Comparison of ENCODE assay signal across 8 cellular contexts in genomic region chr1:209627349-209628196, GRCh38. TPM values are rescaled to one million over a fixed set of nuclear protein-coding genes. Genes with fewer than 3 reads are reported as not detected.
DNase-seq lines count a peak whose midpoint lies in the region; ATAC-seq and TF ChIP-seq lines count a peak whose summit lies in the region.

No MANE protein-coding gene starts in this region.

- no peak overlapping the region for H3K4me3 ChIP-seq in GM12864 (ENCODE audit: low read depth, low read length)
- H3K4me3 ChIP-seq in HEK293 (ENCODE audit: low read depth, low read length), result no peak overlapping the region
- no peak overlapping the region for H3K4me3 ChIP-seq in SU-DHL-6 (ENCODE audit: insufficient read depth, low read length, poor library complexity, severe bottlenecking)
- H3K4me3 ChIP-seq in heart left ventricle, result peak overlapping the region in 2 of 12 donors; percentile 7 to 38

- no peak overlapping the region for H3K27ac ChIP-seq in HEK293 (ENCODE audit: extremely low read depth, low read depth, low read length)
- no peak overlapping the region for H3K27ac ChIP-seq in SU-DHL-6 (ENCODE audit: low read depth, low read length)
- peak overlapping the region in 5 of 12 donors; percentile 4 to 55 (median 51) for H3K27ac ChIP-seq in heart left ventricle

- TF ChIP-seq POLR2A in heart left ventricle (IDR thresholded peaks at IDR 0.05), result no peak

- peak; percentile 29 to 77 (median 72) for ATAC-seq in heart left ventricle

- TF ChIP-seq CTCF in GM12864 (IDR thresholded peaks at IDR 0.05; ENCODE audit: low read depth, low read length, missing control alignments) (peak; percentile 99), HEK293 (tag by site-specific recombination; IDR thresholded peaks at IDR 0.05) (peak; percentile 90), SU-DHL-6 (IDR thresholded peaks at IDR 0.05; ENCODE audit: insufficient read depth, low read length, poor library complexity, severe bottlenecking) (peak; percentile 83), heart left ventricle (IDR thresholded peaks at IDR 0.05) (peak; percentile 95 to 99 (median 97))

- H3K9me3 ChIP-seq in HEK293 (ENCODE audit: control insufficient read depth, insufficient read depth, low read depth, low read length), result no peaks in the 10 kb centered on the region
- H3K9me3 ChIP-seq in SU-DHL-6 (ENCODE audit: insufficient read depth, low read length), result no peaks in the 10 kb centered on the region
- H3K9me3 ChIP-seq in heart left ventricle, result no peaks in the 10 kb centered on the region

- H3K79me2 ChIP-seq in SU-DHL-6 (ENCODE audit: insufficient read depth, low read length), result no peaks in the 10 kb centered on the region

- no peaks in the 10 kb centered on the region for H3K36me3 ChIP-seq in HEK293 (ENCODE audit: control insufficient read depth in 2 of 2, insufficient read depth in 1 of 2, low read length in 2 of 2)
- no peaks in the 10 kb centered on the region for H3K36me3 ChIP-seq in SU-DHL-6 (ENCODE audit: low read length)
- H3K36me3 ChIP-seq in heart left ventricle, result no peaks in the 10 kb centered on the region

- WGBS in heart left ventricle, 4 donors, result 36 to 80% (median 46%) methylated on average over 1 to 29 of the region's 29 CpGs

- H3F3A ChIP-seq in SU-DHL-6 (ENCODE audit: insufficient read depth), result no peaks in the 10 kb centered on the region

- H3K4me1 ChIP-seq in HEK293 (ENCODE audit: control insufficient read depth, insufficient read depth, low read length) (no peaks in the 10 kb centered on the region), heart left ventricle (peaks cover 0 to 55% (median 37%) of the 10 kb centered on the region in 12 donors)

- intact Hi-C loops in heart left ventricle (cut with DNase I), result loop anchor here (1.0 to 10.0 kb wide), 11 partner anchors 23 to 120 kb away; partner anchors contain the start of gene G0S2 (in 1 of the 10)

- no peaks in the 10 kb centered on the region for H4K20me1 ChIP-seq in SU-DHL-6 (ENCODE audit: low read depth, low read length)

- H3K9me2 ChIP-seq in SU-DHL-6 (replicated peaks; ENCODE audit: insufficient read depth, low read length), result no peaks in the 10 kb centered on the region

- DNase-seq in GM12864 (ENCODE audit: low read depth) (peak; percentile 22), NCI-H1048 (lab: John Stamatoyannopoulos, UW) (peak; percentile 55), heart left ventricle (peak; percentile 78 to 88 (median 81)), putamen (ENCODE audit: low spot score) (peak; percentile 78), GF-D8 (lab: John Stamatoyannopoulos, UW) (no peak)
- peak; percentile 66 for DNase-seq in activated naive CD8-positive, alpha-beta T cell treated with anti-CD3 and anti-CD28 coated beads, Interleukin-2, amount 50 U/mL, for 16 hours (ENCODE audit: low read depth, low spot score)

- POLR2A ChIA-PET in HEK293 (lab: Yijun Ruan, JAX), result no interaction called here

- CTCF ChIA-PET in HEK293 (lab: Yijun Ruan, JAX), result interaction anchor here (0.6 to 3.7 kb wide), 33 partner anchors 8 to 232 kb away, joined by 3 to 16 read pairs (median 5); partner anchors contain the start of genes CAMK1G and LAMB3

- H2AFZ ChIP-seq in SU-DHL-6 (ENCODE audit: low read depth, low read length, severe bottlenecking), result no peak overlapping the region

- H3K4me2 ChIP-seq in SU-DHL-6 (ENCODE audit: low read depth, low read length, poor library complexity, severe bottlenecking), result no peak overlapping the region

- H3K9ac ChIP-seq in SU-DHL-6 (ENCODE audit: low read length), result no peak overlapping the region

- H3K27me3 ChIP-seq in SU-DHL-6 (ENCODE audit: low read length) (no peaks in the 10 kb centered on the region), heart left ventricle (no peaks in the 10 kb centered on the region)

TF ChIP-seq in HEK293, 187 proteins besides CTCF, POLR2A, EP300 and RAD21 (continues in another document):
- no peak for TF ChIP-seq ZNF558 (tag by site-specific recombination; IDR thresholded peaks at IDR 0.05)
- 0 out of 2 replicates have a peak, but pooled peaks have one; percentile 8 for TF ChIP-seq ZFHX2 (tag by site-specific recombination; conservative IDR thresholded peaks at IDR 0.05)
- TF ChIP-seq PRDM1 (tag by site-specific recombination; IDR thresholded peaks at IDR 0.05), result no peak
- TF ChIP-seq GLIS2 (tag by site-specific recombination; IDR thresholded peaks at IDR 0.05), result peak; percentile 68
- TF ChIP-seq ZNF660 (tag by site-specific recombination; IDR thresholded peaks at IDR 0.05), result peak; percentile 44; the same call in 1 of the 2 replicates
- peak; percentile 49 for TF ChIP-seq GLIS1 (tag by site-specific recombination; IDR thresholded peaks at IDR 0.05)
- TF ChIP-seq ZIC2 (tag by site-specific recombination; IDR thresholded peaks at IDR 0.05), result peak; percentile 82
- TF ChIP-seq EGR2 (tag by site-specific recombination; IDR thresholded peaks at IDR 0.05; ENCODE audit: low read depth), result 0 out of 2 replicates have a peak, but pooled peaks have one; percentile 6
- TF ChIP-seq ZNF184 (tag by site-specific recombination; IDR thresholded peaks at IDR 0.05), result no peak
- peak; percentile 57 for TF ChIP-seq ZNF335 (tag by site-specific recombination; conservative IDR thresholded peaks at IDR 0.05)
- TF ChIP-seq ZNF747 (tag by site-specific recombination; IDR thresholded peaks at IDR 0.05), result no peak
- TF ChIP-seq KLF17 (tag by site-specific recombination; IDR thresholded peaks at IDR 0.05), result peak; percentile 62; the same call in 1 of the 2 replicates
- TF ChIP-seq ZNF600 (tag by site-specific recombination; IDR thresholded peaks at IDR 0.05), result peak; percentile 41; the same call in 1 of the 2 replicates
- TF ChIP-seq ZNF654 (tag by site-specific recombination; IDR thresholded peaks at IDR 0.05; ENCODE audit: low read depth), result peak; percentile 70
- TF ChIP-seq ZNF114 (tag by site-specific recombination; IDR thresholded peaks at IDR 0.05), result no peak
- TF ChIP-seq, protein P1, sequence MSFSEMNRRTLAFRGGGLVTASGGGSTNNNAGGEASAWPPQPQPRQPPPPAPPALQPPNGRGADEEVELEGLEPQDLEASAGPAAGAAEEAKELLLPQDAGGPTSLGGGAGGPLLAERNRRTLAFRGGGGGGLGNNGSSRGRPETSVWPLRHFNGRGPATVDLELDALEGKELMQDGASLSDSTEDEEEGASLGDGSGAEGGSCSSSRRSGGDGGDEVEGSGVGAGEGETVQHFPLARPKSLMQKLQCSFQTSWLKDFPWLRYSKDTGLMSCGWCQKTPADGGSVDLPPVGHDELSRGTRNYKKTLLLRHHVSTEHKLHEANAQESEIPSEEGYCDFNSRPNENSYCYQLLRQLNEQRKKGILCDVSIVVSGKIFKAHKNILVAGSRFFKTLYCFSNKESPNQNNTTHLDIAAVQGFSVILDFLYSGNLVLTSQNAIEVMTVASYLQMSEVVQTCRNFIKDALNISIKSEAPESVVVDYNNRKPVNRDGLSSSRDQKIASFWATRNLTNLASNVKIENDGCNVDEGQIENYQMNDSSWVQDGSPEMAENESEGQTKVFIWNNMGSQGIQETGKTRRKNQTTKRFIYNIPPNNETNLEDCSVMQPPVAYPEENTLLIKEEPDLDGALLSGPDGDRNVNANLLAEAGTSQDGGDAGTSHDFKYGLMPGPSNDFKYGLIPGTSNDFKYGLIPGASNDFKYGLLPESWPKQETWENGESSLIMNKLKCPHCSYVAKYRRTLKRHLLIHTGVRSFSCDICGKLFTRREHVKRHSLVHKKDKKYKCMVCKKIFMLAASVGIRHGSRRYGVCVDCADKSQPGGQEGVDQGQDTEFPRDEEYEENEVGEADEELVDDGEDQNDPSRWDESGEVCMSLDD (tag by site-specific recombination; IDR thresholded peaks at IDR 0.05), result no peak
- no peak for TF ChIP-seq ZNF18 (tag by site-specific recombination; IDR thresholded peaks at IDR 0.05)

RNA-seq across cellular contexts. Expression of gene LAMB3, which starts 24.7 kb away (rescaled TPM):
- 1 to 10 TPM in 8 of 9 donors, under 1 TPM in 1; 0.83 to 7.4 (median 3.6) TPM for total RNA-seq in heart left ventricle
- 1 to 10 TPM; 1.8 to 5.3 TPM for polyA plus RNA-seq in heart left ventricle

RNA-seq across cellular contexts. Expression of gene CAMK1G, which starts 44.1 kb away (rescaled TPM):
- total RNA-seq in heart left ventricle, result under 1 TPM in 2 of 9 donors, not detected in 7; 0.30 to 0.48 TPM
- polyA plus RNA-seq in heart left ventricle, result not detected

RNA-seq across cellular contexts. Expression of gene G0S2, which starts 47.6 kb away (rescaled TPM):
- 100 to 1,000 TPM in 8 of 9 donors, 10 to 100 TPM in 1; 92.0 to 600 (median 212) TPM for total RNA-seq in heart left ventricle
- polyA plus RNA-seq in heart left ventricle, result 100 to 1,000 TPM in 1 of 2 donors, 10 to 100 TPM in 1; 87.6 to 218 TPM
